8 cellular contexts compared by ENCODE assay signal in genomic region chr10:73910401-73910763, GRCh38. TPM values are rescaled to one million over a fixed set of nuclear protein-coding genes. Genes with fewer than 3 reads are reported as not detected.
DNase-seq lines count a peak whose midpoint lies in the region; ATAC-seq and TF ChIP-seq lines count a peak whose summit lies in the region.

No MANE protein-coding gene starts in this region.

- H2AK5ac ChIP-seq in mesenchymal stem cell (ENCODE audit: low read length, severe bottlenecking), result peak overlapping the region; percentile 23

- peak overlapping the region; percentile 89 to 95 for H2BK12ac ChIP-seq in mesenchymal stem cell (ENCODE audit: low read length in 2 of 2)

- peak overlapping the region; percentile 85 for H3K4me2 ChIP-seq in mesenchymal stem cell (ENCODE audit: low read length, poor library complexity, severe bottlenecking)

- no peak overlapping the region for H2AFZ ChIP-seq in mesenchymal stem cell (ENCODE audit: low read depth, low read length)

- H4K91ac ChIP-seq in mesenchymal stem cell (ENCODE audit: low read length), result peak overlapping the region; percentile 92

- H2BK15ac ChIP-seq in mesenchymal stem cell (ENCODE audit: low read depth, poor library complexity, severe bottlenecking), result peak overlapping the region; percentile 26

- peaks cover 33% of the 10 kb centered on the region for H3K27me3 ChIP-seq in HUES48 (ENCODE audit: control insufficient read depth, insufficient read depth, low read length)
- no peaks in the 10 kb centered on the region for H3K27me3 ChIP-seq in mesenchymal stem cell (ENCODE audit: control insufficient read depth in 1 of 2, insufficient read depth in 1 of 2, low read length in 2 of 2)

- peak; percentile 15 for TF ChIP-seq CTCF in astrocyte of the spinal cord (IDR thresholded peaks at IDR 0.05; ENCODE audit: low read depth, low read length)

- H2BK120ac ChIP-seq in mesenchymal stem cell (ENCODE audit: low read depth, low read length), result peak overlapping the region; percentile 99

- peaks cover 6% of the 10 kb centered on the region for H3K36me3 ChIP-seq in ES-I3 (ENCODE audit: insufficient read depth, low read length)
- peaks cover 8% of the 10 kb centered on the region for H3K36me3 ChIP-seq in HUES48 (ENCODE audit: control insufficient read depth, insufficient read depth, low read length)
- H3K36me3 ChIP-seq in mesenchymal stem cell (ENCODE audit: control insufficient read depth in 1 of 2, insufficient read depth in 2 of 2, low read depth in 1 of 2, low read length in 2 of 2), result peaks cover 29 to 36% of the 10 kb centered on the region in 2 experiments

- H4K8ac ChIP-seq in mesenchymal stem cell (ENCODE audit: low read length), result peak overlapping the region; percentile 93

- H3K9me3 ChIP-seq in ES-I3 (ENCODE audit: control insufficient read depth, insufficient read depth, low read length), result no peaks in the 10 kb centered on the region
- H3K9me3 ChIP-seq in HUES48 (ENCODE audit: control insufficient read depth, insufficient read depth, low read length), result no peaks in the 10 kb centered on the region
- no peaks in the 10 kb centered on the region for H3K9me3 ChIP-seq in mesenchymal stem cell (ENCODE audit: control insufficient read depth, low read length)

- peak; percentile 39 for DNase-seq in astrocyte of the spinal cord (ENCODE audit: low read depth, low spot score)
- peak; percentile 82 for DNase-seq in mesenchymal stem cell
- DNase-seq in retina, result no peak
- no peak for DNase-seq in CD1c-positive myeloid dendritic cell (ENCODE audit: extremely low spot score)
- no peak for DNase-seq in globus pallidus (ENCODE audit: low spot score)

- in situ Hi-C loops in astrocyte of the spinal cord (cut with HindIII; ENCODE audit: low sequenced_read_pairs), result no loop called here

- peak overlapping the region; percentile 70 for H3K9ac ChIP-seq in ES-I3 (ENCODE audit: low read depth, low read length)
- H3K9ac ChIP-seq in HUES48 (ENCODE audit: low read depth, low read length), result peak overlapping the region; percentile 33
- H3K9ac ChIP-seq in mesenchymal stem cell (ENCODE audit: low read length), result peak overlapping the region; percentile 89

- H3K23ac ChIP-seq in mesenchymal stem cell (ENCODE audit: low read length in 2 of 2), result peak overlapping the region in 1 of 2 experiments; percentile 1

- H3K27ac ChIP-seq in HUES48 (ENCODE audit: low read depth, low read length) (peak overlapping the region; percentile 66), mesenchymal stem cell (ENCODE audit: low read length, poor library complexity, severe bottlenecking) (peak overlapping the region; percentile 84)

- H3K4me3 ChIP-seq in HUES48 (ENCODE audit: low read depth, low read length) (peak overlapping the region; percentile 75), astrocyte of the spinal cord (ENCODE audit: low read depth, low read length) (peak overlapping the region; percentile 79), mesenchymal stem cell (ENCODE audit: insufficient read depth in 1 of 2, low read depth in 1 of 2, low read length in 2 of 2) (peak overlapping the region; percentile 71 to 90)

- H3K4ac ChIP-seq in mesenchymal stem cell (ENCODE audit: low read depth in 1 of 2, low read length in 2 of 2), result peak overlapping the region; percentile 92 to 98

- H3K14ac ChIP-seq in mesenchymal stem cell (ENCODE audit: low read length in 2 of 2), result peak overlapping the region in 1 of 2 experiments; percentile 66

- H3K18ac ChIP-seq in mesenchymal stem cell (ENCODE audit: low read depth in 1 of 2, low read length in 2 of 2), result peak overlapping the region; percentile 94 to 95

- peaks cover 48% of the 10 kb centered on the region for H3K4me1 ChIP-seq in ES-I3 (ENCODE audit: insufficient read depth, low read length)
- peaks cover 42% of the 10 kb centered on the region for H3K4me1 ChIP-seq in HUES48 (ENCODE audit: control insufficient read depth, insufficient read depth, low read length)
- H3K4me1 ChIP-seq in mesenchymal stem cell (ENCODE audit: control insufficient read depth, insufficient read depth, low read depth, low read length), result peaks cover 52% of the 10 kb centered on the region

- H3K79me1 ChIP-seq in mesenchymal stem cell (replicated peaks; ENCODE audit: low read length, poor library complexity, severe bottlenecking), result no peaks in the 10 kb centered on the region

- WGBS in mesenchymal stem cell, result 1% methylated on average over 8 of the region's 9 CpGs

- peak overlapping the region; percentile 69 for H2BK5ac ChIP-seq in mesenchymal stem cell (ENCODE audit: low read depth, low read length, poor library complexity, severe bottlenecking)

- ATAC-seq in GM19324 (IDR thresholded peaks at IDR 0.05; ENCODE audit: low FRiP score, unreplicated experiment), result no peak

RNA-seq across cellular contexts. Expression of gene PLAU, which starts 0.6 kb away (rescaled TPM):
- 1,126 TPM for polyA plus RNA-seq in mesenchymal stem cell (2013, experiment 1 of 2)
- 1,146 TPM for polyA plus RNA-seq in mesenchymal stem cell (2013, experiment 2 of 2)

RNA-seq across cellular contexts. Expression of gene CAMK2G, which starts 36.0 kb away (rescaled TPM):
- 17.2 TPM for polyA plus RNA-seq in mesenchymal stem cell (2013, experiment 1 of 2)
- polyA plus RNA-seq in mesenchymal stem cell (2013, experiment 2 of 2), result 16.4 TPM

Comparison
In these comparisons a context has a peak if more than half of its experiments do, and no peak if none do; other contexts are left out.
1. H3K9ac ChIP-seq: peak in every context shown above with its lines; median percentile 89 in mesenchymal stem cell; 70 in ES-I3; 33 in HUES48.
2. DNase-seq: peak in astrocyte of the spinal cord (single experiment) and mesenchymal stem cell (single experiment); none in retina (single experiment), CD1c-positive myeloid dendritic cell (single experiment) and globus pallidus (single experiment).
3. Peak in every context shown above with its lines, with median percentiles within 50 percentile points of each other: H3K4me3 ChIP-seq.